In the genomic region with DNA sequence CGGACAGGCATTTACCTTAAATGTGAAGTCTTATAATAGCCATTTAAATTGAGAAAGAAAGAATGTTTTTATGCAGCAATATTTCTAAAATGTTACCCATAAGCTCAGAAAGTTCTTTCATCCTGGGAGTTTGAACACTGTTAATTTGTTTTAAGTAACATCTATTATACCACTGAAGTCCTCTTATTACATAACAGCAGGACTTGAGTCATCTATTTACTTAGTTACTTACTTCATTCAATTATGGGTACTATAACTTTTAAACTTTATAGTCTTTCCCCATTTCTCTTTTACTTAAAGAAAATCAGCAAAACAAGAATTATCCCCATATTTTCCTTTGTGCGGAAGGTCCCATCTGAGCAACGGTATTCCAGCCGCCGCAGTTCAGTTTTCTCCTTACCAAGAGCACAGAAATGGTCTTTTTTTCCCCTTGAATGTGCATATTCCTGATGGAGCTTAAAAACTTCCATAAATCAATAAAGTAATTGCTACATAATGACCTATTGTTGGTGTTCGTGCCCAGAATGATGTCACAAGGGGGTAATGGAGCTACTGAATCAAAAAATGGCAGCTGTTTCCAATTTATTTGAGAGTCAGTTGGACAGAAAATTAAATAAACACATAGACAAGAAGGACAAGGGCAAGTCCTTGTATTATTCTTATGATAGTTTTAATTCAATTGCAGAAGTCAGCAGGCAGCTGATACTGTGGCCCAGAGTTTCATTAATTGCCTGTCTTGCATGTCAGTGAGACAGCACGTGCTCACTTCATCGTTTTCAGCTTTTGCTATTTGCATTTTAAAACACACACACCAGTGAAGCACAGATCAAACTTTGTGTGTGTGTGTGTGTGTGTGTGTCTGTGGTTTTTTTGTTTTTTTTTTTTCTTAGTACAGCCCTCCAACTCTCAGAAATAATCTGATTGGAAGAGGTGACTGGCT, we compare ENCODE assay signal across 1 cellular context.
TF ChIP-seq lines count a peak whose summit lies in the region.

No MANE protein-coding gene starts in this region.

TF ChIP-seq in H1, 55 proteins besides CTCF, POLR2A, EP300 and RAD21 (continued from another document):
- TF ChIP-seq, protein P1, sequence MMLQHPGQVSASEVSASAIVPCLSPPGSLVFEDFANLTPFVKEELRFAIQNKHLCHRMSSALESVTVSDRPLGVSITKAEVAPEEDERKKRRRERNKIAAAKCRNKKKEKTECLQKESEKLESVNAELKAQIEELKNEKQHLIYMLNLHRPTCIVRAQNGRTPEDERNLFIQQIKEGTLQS (IDR thresholded peaks at IDR 0.05; ENCODE audit: insufficient read depth, low read depth, low read length): no peak
- TF ChIP-seq TBP (IDR thresholded peaks at IDR 0.05; ENCODE audit: low read depth, low read length) (no peak), TAF1 (IDR thresholded peaks at IDR 0.05; ENCODE audit: low read depth, low read length) (no peak), SRF (IDR thresholded peaks at IDR 0.05; ENCODE audit: low read depth, low read length) (no peak)
